In genomic region chr14:70713096-70713875, GRCh38 we compare ENCODE assay signal across 14 cellular contexts.
DNase-seq lines count a peak whose midpoint lies in the region; ATAC-seq and TF ChIP-seq lines count a peak whose summit lies in the region.
"Had no signal": no experiment of that assay in that cellular context is flagged by ENCODE, and none has a peak within 500 bp of the region (broad histone marks: within the 10 kb centered on the region; RNA-seq: fewer than 3 reads in every experiment).

No MANE protein-coding gene starts in this region.

- DNase-seq in HCT116 (ENCODE audit: low read depth, low spot score) (no peak), ascending aorta (ENCODE audit: low spot score in 2 of 2) (no peak), right cardiac atrium (peak in 1 of 3 donors; percentile 41), kidney tubule cell (ENCODE audit: low spot score) (no peak)
- DNase-seq in stimulated activated naive B cell treated with anti-CD40 and anti-IgM and Interleukin-4, amounts not matched to agents 10 μg/mL and 1 μg/mL and 100 μg/mL, for 72 hours = no peak
- no peak for DNase-seq in activated CD4-positive, CD25-positive, alpha-beta regulatory T cell (lab: John Stamatoyannopoulos, UW)
- no peak for DNase-seq in effector memory CD8-positive, alpha-beta T cell
- DNase-seq: activated naive CD8-positive, alpha-beta T cell treated with anti-CD3 and anti-CD28 coated beads, Interleukin-2, amount 10 ng/mL, durations not matched to agents 7 days and 5 days had no signal

- TF ChIP-seq CTCF in HCT116 (IDR thresholded peaks at IDR 0.05 in 2 of 3, conservative IDR thresholded peaks at IDR 0.05 in 1 of 3; ENCODE audit: borderline replicate concordance in 1 of 3, insufficient read depth in 1 of 3, low read depth in 2 of 3, low read length in 2 of 3) (no peak), ascending aorta (IDR thresholded peaks at IDR 0.05) (no peak)

- RAD21 ChIA-PET in HCT116 (lab: Charles Lee; ENCODE audit: low non-redundant PET in 1 of 2, low total read pairs in 2 of 2, uncharacterized antibody in 2 of 2, unreplicated experiment in 2 of 2) = no interaction called here

- peaks cover 17 to 33% of the 10 kb centered on the region in 2 donors for H3K4me1 Mint-ChIP-seq in stimulated activated naive B cell treated with anti-CD40 and anti-IgM and Interleukin-4, amounts not matched to agents 10 μg/mL and 1 μg/mL and 100 μg/mL, for 72 hours
- H3K4me1 Mint-ChIP-seq in effector memory CD8-positive, alpha-beta T cell (ENCODE audit: low read depth in 2 of 2) = peaks cover 1 to 4% of the 10 kb centered on the region in 2 donors

- peak overlapping the region; percentile 22; the same call in 1 of the 2 replicates for H3K4me2 ChIP-seq in HCT116 (ENCODE audit: low read length)
- H3K4me2 ChIP-seq: SK-N-SH had no signal

- no peaks in the 10 kb centered on the region for H4K20me1 ChIP-seq in HCT116 (ENCODE audit: insufficient read depth)

- H3K27ac ChIP-seq in HCT116 (ENCODE audit: low read depth, low read length) (no peak overlapping the region), ascending aorta (peak overlapping the region; percentile 63 to 64), right cardiac atrium (ENCODE audit: low read length) (peak overlapping the region; percentile 6)
- H3K27ac ChIP-seq: neutrophil had no signal

- CTCF ChIA-PET in HCT116 (lab: Charles Lee) = interaction anchor here (0.6 to 2.6 kb wide), 11 partner anchors 8 to 123 kb away, joined by 3 to 33 read pairs (median 4); no protein-coding TSS in a partner anchor

- peak overlapping the region; percentile 10 for H2AFZ ChIP-seq in HCT116 (ENCODE audit: low read depth, low read length, poor library complexity, severe bottlenecking)

- no peaks in the 10 kb centered on the region for H3K9me2 ChIP-seq in HCT116 (ENCODE audit: insufficient read depth)
- H3K9me2 ChIP-seq: SK-N-SH had no signal

- H3K36me3 Mint-ChIP-seq in stimulated activated naive B cell treated with anti-CD40 and anti-IgM and Interleukin-4, amounts not matched to agents 10 μg/mL and 1 μg/mL and 100 μg/mL, for 72 hours = no peaks in the 10 kb centered on the region
- no peaks in the 10 kb centered on the region for H3K36me3 Mint-ChIP-seq in effector memory CD8-positive, alpha-beta T cell (ENCODE audit: insufficient read depth)
- H3K36me3 Mint-ChIP-seq: activated naive CD8-positive, alpha-beta T cell treated with anti-CD3 and anti-CD28 coated beads, Interleukin-2, amount 10 ng/mL, durations not matched to agents 7 days and 5 days; memory B cell had no signal

- H3K4me1 ChIP-seq in HCT116 (ENCODE audit: control insufficient read depth in 1 of 2, insufficient read depth in 2 of 2, low read length in 2 of 2) (peaks cover 0 to 12% of the 10 kb centered on the region in 2 experiments; a peak in 2 of 4 replicates), ascending aorta (peaks cover 0 to 8% of the 10 kb centered on the region in 2 donors), right cardiac atrium (ENCODE audit: control insufficient read depth, insufficient read depth, low read length) (no peaks in the 10 kb centered on the region)

- no peaks in the 10 kb centered on the region for H3K79me2 ChIP-seq in HCT116 (ENCODE audit: insufficient read depth, low read length)

- TF ChIP-seq POLR2A in HCT116 (IDR thresholded peaks at IDR 0.05; ENCODE audit: borderline replicate concordance, extremely low read depth, insufficient read depth, insufficient read length) = no peak

- H3K4me3 ChIP-seq in HCT116 (replicated peaks in 1 of 2; ENCODE audit: low read depth in 1 of 2, low read length in 2 of 2) (no peak overlapping the region), ascending aorta (peak overlapping the region in 1 of 2 donors; percentile 18), right cardiac atrium (ENCODE audit: low read length) (no peak overlapping the region)
- H3K4me3 ChIP-seq: HAP-1 had no signal

- no peak overlapping the region for H3K4me3 Mint-ChIP-seq in stimulated activated naive B cell treated with anti-CD40 and anti-IgM and Interleukin-4, amounts not matched to agents 10 μg/mL and 1 μg/mL and 100 μg/mL, for 72 hours
- H3K4me3 Mint-ChIP-seq in effector memory CD8-positive, alpha-beta T cell = no peak overlapping the region
- H3K4me3 Mint-ChIP-seq: activated naive CD8-positive, alpha-beta T cell treated with anti-CD3 and anti-CD28 coated beads, Interleukin-2, amount 10 ng/mL, durations not matched to agents 7 days and 5 days; activated T-cell treated with anti-CD3 and anti-CD28 coated beads, Interleukin-2, amount 50 U/mL, for 24 hours; memory B cell had no signal

- intact Hi-C loops in HCT116 (cut with micrococcal nuclease) = loop anchor here (10.0 kb wide), 1 partner anchor 242 kb away; no protein-coding TSS in a partner anchor
- intact Hi-C loops in ascending aorta (cut with DNase I) = loop anchor here (5.0 kb wide), 3 partner anchors 71 to 896 kb away; partner anchors contain the start of genes MAP3K9 and TTC9
- intact Hi-C loops in right cardiac atrium (cut with DNase I) = loop anchor here in 3 of 4 donors (5.0 to 10.0 kb wide), 3 partner anchors 88 to 102 kb away; no protein-coding TSS in a partner anchor

- peak overlapping the region; percentile 49 for H3K27ac Mint-ChIP-seq in stimulated activated naive B cell treated with anti-CD40 and anti-IgM and Interleukin-4, amounts not matched to agents 10 μg/mL and 1 μg/mL and 100 μg/mL, for 72 hours
- no peak overlapping the region for H3K27ac Mint-ChIP-seq in effector memory CD8-positive, alpha-beta T cell
- H3K27ac Mint-ChIP-seq: activated naive CD8-positive, alpha-beta T cell treated with anti-CD3 and anti-CD28 coated beads, Interleukin-2, amount 10 ng/mL, durations not matched to agents 7 days and 5 days; activated T-cell treated with anti-CD3 and anti-CD28 coated beads, Interleukin-2, amount 50 U/mL, for 24 hours; memory B cell had no signal

- BruUV-seq in HCT116 (replicated peaks; lab: Mats Ljungman, UMichigan) = no TSS peak

- POLR2A ChIA-PET in HCT116 (lab: Charles Lee) = no interaction called here

- TF ChIP-seq RAD21 in HCT116 (IDR thresholded peaks at IDR 0.05; ENCODE audit: low read depth) = no peak

- 65% methylated on average over 7 of the region's 7 CpGs for WGBS in right cardiac atrium

- peaks cover 0 to 6% of the 10 kb centered on the region in 2 donors for H3K27me3 Mint-ChIP-seq in stimulated activated naive B cell treated with anti-CD40 and anti-IgM and Interleukin-4, amounts not matched to agents 10 μg/mL and 1 μg/mL and 100 μg/mL, for 72 hours
- H3K27me3 Mint-ChIP-seq in effector memory CD8-positive, alpha-beta T cell = peaks cover 14 to 20% of the 10 kb centered on the region in 2 donors
- H3K27me3 Mint-ChIP-seq: activated T-cell treated with anti-CD3 and anti-CD28 coated beads, Interleukin-2, amount 50 U/mL, for 24 hours had no signal

- H3K9ac ChIP-seq in HCT116 (ENCODE audit: low read length) = no peak overlapping the region
- H3K9ac ChIP-seq: SK-N-SH had no signal

- H3K9me3 Mint-ChIP-seq in stimulated activated naive B cell treated with anti-CD40 and anti-IgM and Interleukin-4, amounts not matched to agents 10 μg/mL and 1 μg/mL and 100 μg/mL, for 72 hours = no peaks in the 10 kb centered on the region
- H3K9me3 Mint-ChIP-seq in effector memory CD8-positive, alpha-beta T cell = no peaks in the 10 kb centered on the region
- H3K9me3 Mint-ChIP-seq: activated naive CD8-positive, alpha-beta T cell treated with anti-CD3 and anti-CD28 coated beads, Interleukin-2, amount 10 ng/mL, durations not matched to agents 7 days and 5 days; activated T-cell treated with anti-CD3 and anti-CD28 coated beads, Interleukin-2, amount 50 U/mL, for 24 hours; memory B cell had no signal

- H3K36me3 ChIP-seq in HCT116 (ENCODE audit: control insufficient read depth in 1 of 2, insufficient read depth in 2 of 2, low read length in 2 of 2) (no peaks in the 10 kb centered on the region), ascending aorta (no peaks in the 10 kb centered on the region)
- H3K36me3 ChIP-seq: HAP-1, neutrophil had no signal

- H3K9me3 ChIP-seq in HCT116 (ENCODE audit: control insufficient read depth in 1 of 2, insufficient read depth in 1 of 2, low read depth in 1 of 2, low read length in 2 of 2) (no peaks in the 10 kb centered on the region), ascending aorta (no peaks in the 10 kb centered on the region), right cardiac atrium (ENCODE audit: control insufficient read depth, low read length) (no peaks in the 10 kb centered on the region)
- H3K9me3 ChIP-seq: HAP-1, neutrophil, SK-N-SH had no signal

- 0 out of 2 replicates have a peak, but pooled peaks have one; percentile 11 for ATAC-seq in HCT116
- peak; percentile 82 to 91 for ATAC-seq in right cardiac atrium
- ATAC-seq in stimulated activated naive B cell treated with anti-CD40 and anti-IgM and Interleukin-4, amounts not matched to agents 10 μg/mL and 1 μg/mL and 100 μg/mL, for 72 hours (replicated peaks) = peak in 1 of 2 donors; percentile 46
- ATAC-seq in effector memory CD8-positive, alpha-beta T cell (replicated peaks) = no peak
- ATAC-seq: HepG2 had no signal

- H3K27me3 ChIP-seq in HCT116 (ENCODE audit: insufficient read depth, low read length) (no peaks in the 10 kb centered on the region), ascending aorta (no peaks in the 10 kb centered on the region), right cardiac atrium (ENCODE audit: control insufficient read depth, insufficient read depth) (no peaks in the 10 kb centered on the region)

TF ChIP-seq in HCT116, 20 proteins besides CTCF, POLR2A, EP300 and RAD21 (continues in another document):
- TF ChIP-seq MAX (IDR thresholded peaks at IDR 0.05) (no peak), SIN3A (IDR thresholded peaks at IDR 0.05; ENCODE audit: low read depth) (no peak), ZFX (IDR thresholded peaks at IDR 0.05) (no peak), EZH2 (IDR thresholded peaks at IDR 0.05) (no peak), EZH2phosphoT487 (IDR thresholded peaks at IDR 0.05; ENCODE audit: borderline replicate concordance) (no peak), FOSL1 (IDR thresholded peaks at IDR 0.05; ENCODE audit: low read depth) (no peak), JUND (IDR thresholded peaks at IDR 0.05) (no peak), EGR1 (IDR thresholded peaks at IDR 0.05; ENCODE audit: low read depth) (no peak), ATF3 (IDR thresholded peaks at IDR 0.05) (no peak)
